8 cellular contexts compared by ENCODE assay signal in genomic region chr10:86899670-86900276, GRCh38. TPM values are rescaled to one million over a fixed set of nuclear protein-coding genes. Genes with fewer than 3 reads are reported as not detected.
DNase-seq lines count a peak whose midpoint lies in the region; ATAC-seq, FAIRE-seq and TF ChIP-seq lines count a peak whose summit lies in the region.

No MANE protein-coding gene starts in this region.

- H3K9me3 ChIP-seq in transverse colon = no peaks in the 10 kb centered on the region

- H3K27ac ChIP-seq in transverse colon = peak overlapping the region in 3 of 4 donors; percentile 48 to 57 (median 49)

- no peak for ATAC-seq in GM18861 (IDR thresholded peaks at IDR 0.05; ENCODE audit: unreplicated experiment)

- H3K4me3 ChIP-seq in AG10803 (ENCODE audit: low read length) (no peak overlapping the region), transverse colon (no peak overlapping the region)

- no peak for TF ChIP-seq POLR2A in transverse colon (IDR thresholded peaks at IDR 0.05)

- TF ChIP-seq CTCF in AG10803 (conservative IDR thresholded peaks at IDR 0.05; ENCODE audit: low read length) (peak; percentile 83), transverse colon (IDR thresholded peaks at IDR 0.05) (peak; percentile 70 to 83 (median 76))

- peaks cover 0 to 5% (median 0%) of the 10 kb centered on the region in 4 donors for H3K36me3 ChIP-seq in transverse colon

- TF ChIP-seq EP300 in transverse colon (IDR thresholded peaks at IDR 0.05; ENCODE audit: low read depth) = no peak

- DNase-seq in AG10803 (ENCODE audit: low read depth) (peak; percentile 69), GM18507 (ENCODE audit: extremely low spot score, insufficient read length, low read depth) (no peak), NCI-H2107 treated with DMSO at 0.1 percent for 48 hours (lab: John Stamatoyannopoulos, UW; ENCODE audit: unreplicated experiment) (peak; percentile 31), fibroblast of gingiva (ENCODE audit: low read depth) (peak; percentile 51), myocyte (ENCODE audit: low read depth) (peak; percentile 75), transverse colon (peak; percentile 71)
- peak; percentile 57 for DNase-seq in activated CD4-positive, alpha-beta T cell treated with anti-CD3 and anti-CD28 coated beads, Interleukin-2, amount 10 ng/mL, durations not matched to agents 7 days and 5 days

- peaks cover 2% of the 10 kb centered on the region for H3K36me3 Mint-ChIP-seq in activated CD4-positive, alpha-beta T cell treated with anti-CD3 and anti-CD28 coated beads, Interleukin-2, amount 10 ng/mL, durations not matched to agents 7 days and 5 days (ENCODE audit: low read depth)

- POLR2A ChIA-PET in activated CD4-positive, alpha-beta T cell treated with anti-CD3 and anti-CD28 coated beads, Interleukin-2, amount 10 ng/mL, durations not matched to agents 7 days and 5 days (lab: Charles Lee) = no interaction called here

- 10 to 16% methylated on average over 7 to 9 of the region's 9 CpGs for WGBS in transverse colon (ENCODE audit: low coverage in 1 of 2), 2 donors

- no peaks in the 10 kb centered on the region for H3K27me3 Mint-ChIP-seq in activated CD4-positive, alpha-beta T cell treated with anti-CD3 and anti-CD28 coated beads, Interleukin-2, amount 10 ng/mL, durations not matched to agents 7 days and 5 days

- peak; percentile 85 for FAIRE-seq in GM18507 (lab: Jason Lieb, UNC)

- no peaks in the 10 kb centered on the region for H3K27me3 ChIP-seq in transverse colon

- CTCF ChIA-PET in activated CD4-positive, alpha-beta T cell treated with anti-CD3 and anti-CD28 coated beads, Interleukin-2, amount 10 ng/mL, durations not matched to agents 7 days and 5 days (lab: Charles Lee) = interaction anchor here (0.9 to 1.9 kb wide), 4 partner anchors 9 to 206 kb away, joined by 3 to 4 read pairs (median 3); no protein-coding TSS in a partner anchor

- no peak overlapping the region for H3K27ac Mint-ChIP-seq in activated CD4-positive, alpha-beta T cell treated with anti-CD3 and anti-CD28 coated beads, Interleukin-2, amount 10 ng/mL, durations not matched to agents 7 days and 5 days

- no peaks in the 10 kb centered on the region for H3K4me1 Mint-ChIP-seq in activated CD4-positive, alpha-beta T cell treated with anti-CD3 and anti-CD28 coated beads, Interleukin-2, amount 10 ng/mL, durations not matched to agents 7 days and 5 days

- no peak overlapping the region for H3K4me3 Mint-ChIP-seq in activated CD4-positive, alpha-beta T cell treated with anti-CD3 and anti-CD28 coated beads, Interleukin-2, amount 10 ng/mL, durations not matched to agents 7 days and 5 days

- in situ Hi-C loops in transverse colon (cut with MboI; ENCODE audit: low pct_ligation_motif_present in 1 of 4, low pct_unique_long_range_greater_than_20kb in 1 of 4, low sequenced_read_pairs in 3 of 4) = loop anchor here (5.0 to 10.0 kb wide), 4 partner anchors 192 to 205 kb away; no protein-coding TSS in a partner anchor

- H3K9me3 Mint-ChIP-seq in activated CD4-positive, alpha-beta T cell treated with anti-CD3 and anti-CD28 coated beads, Interleukin-2, amount 10 ng/mL, durations not matched to agents 7 days and 5 days = no peaks in the 10 kb centered on the region

- H3K4me1 ChIP-seq in transverse colon = peaks cover 4 to 23% (median 10%) of the 10 kb centered on the region in 4 donors

- intact Hi-C loops in transverse colon (cut with DNase I; ENCODE audit: low total_unique reads) = loop anchor here (2.0 to 5.0 kb wide), 2 partner anchors 189 to 207 kb away; no protein-coding TSS in a partner anchor

RNA-seq across cellular contexts. Expression of gene MMRN2, which starts 57.6 kb away (rescaled TPM):
- not detected for total RNA-seq in activated CD4-positive, alpha-beta T cell treated with anti-CD3 and anti-CD28 coated beads, Interleukin-2, amount 10 ng/mL, durations not matched to agents 7 days and 5 days
- 0.94 and 1.0 TPM in 2 replicates for total RNA-seq in myocyte
- polyA plus RNA-seq in myocyte (2012) = 1.0 TPM
- total RNA-seq in transverse colon = 10 to 100 TPM in 1 of 4 donors, 1 to 10 TPM in 3; 1.1 to 25.3 (median 8.1) TPM

RNA-seq across cellular contexts. Expression of gene SNCG, which starts 58.6 kb away (rescaled TPM):
- total RNA-seq in activated CD4-positive, alpha-beta T cell treated with anti-CD3 and anti-CD28 coated beads, Interleukin-2, amount 10 ng/mL, durations not matched to agents 7 days and 5 days = not detected
- total RNA-seq in myocyte (not detected in 2 replicates), transverse colon (1 to 10 TPM in 2 of 4 donors, not detected in 2; 7.4 to 7.5 TPM)
- 0.93 TPM for polyA plus RNA-seq in myocyte (2012)
